ENCODE assay signal across 1 cellular context in genomic region chr10:129541208-129541607, GRCh38.
TF ChIP-seq lines count a peak whose summit lies in the region.

No MANE protein-coding gene starts in this region.

TF ChIP-seq in GM23338, 12 proteins besides CTCF, POLR2A, EP300 and RAD21 (continued from another document):
- TF ChIP-seq, protein P1, sequence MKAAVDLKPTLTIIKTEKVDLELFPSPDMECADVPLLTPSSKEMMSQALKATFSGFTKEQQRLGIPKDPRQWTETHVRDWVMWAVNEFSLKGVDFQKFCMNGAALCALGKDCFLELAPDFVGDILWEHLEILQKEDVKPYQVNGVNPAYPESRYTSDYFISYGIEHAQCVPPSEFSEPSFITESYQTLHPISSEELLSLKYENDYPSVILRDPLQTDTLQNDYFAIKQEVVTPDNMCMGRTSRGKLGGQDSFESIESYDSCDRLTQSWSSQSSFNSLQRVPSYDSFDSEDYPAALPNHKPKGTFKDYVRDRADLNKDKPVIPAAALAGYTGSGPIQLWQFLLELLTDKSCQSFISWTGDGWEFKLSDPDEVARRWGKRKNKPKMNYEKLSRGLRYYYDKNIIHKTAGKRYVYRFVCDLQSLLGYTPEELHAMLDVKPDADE (IDR thresholded peaks at IDR 0.05) = no peak
- no peak for TF ChIP-seq STAT1 (IDR thresholded peaks at IDR 0.05; ENCODE audit: unreplicated experiment)
- TF ChIP-seq ZNF114 (CRISPR knock-in tag; IDR thresholded peaks at IDR 0.05) = no peak
- no peak for TF ChIP-seq EZH2 (IDR thresholded peaks at IDR 0.05; ENCODE audit: low read depth, unreplicated experiment)
TF ChIP-seq in GM23338: peak in this region for 0.
